ENCODE assay signal across 8 cellular contexts in the genomic region with DNA sequence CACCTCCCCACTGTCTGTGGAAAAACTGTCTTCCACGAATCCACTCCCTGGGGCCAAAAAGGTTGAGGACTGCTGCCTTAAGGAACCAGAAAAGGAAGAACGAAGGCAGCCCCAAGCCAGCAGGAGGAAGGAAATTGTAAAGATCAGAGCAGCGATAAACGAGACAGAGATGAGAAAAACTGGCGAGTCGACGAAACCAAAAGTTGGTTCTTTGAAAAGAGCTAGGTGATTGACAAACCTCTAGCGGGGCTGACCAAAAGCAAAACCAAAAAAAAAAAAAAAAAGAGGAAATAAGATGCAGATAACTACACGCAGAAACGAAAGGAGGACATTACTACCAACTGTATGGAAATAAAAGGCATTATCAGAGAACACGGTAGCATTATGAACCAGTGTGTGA.
DNase-seq lines count a peak whose midpoint lies in the region; ATAC-seq and TF ChIP-seq lines count a peak whose summit lies in the region.

No MANE protein-coding gene starts in this region.

- no peaks in the 10 kb centered on the region for H3K9me3 Mint-ChIP-seq in activated CD4-positive, alpha-beta memory T cell treated with anti-CD3 and anti-CD28 coated beads for 36 hours
- H3K9me3 Mint-ChIP-seq in stimulated activated naive CD8-positive, alpha-beta T cell treated with anti-CD3 and anti-CD28 coated beads, Interleukin-15, amount 100 ng/mL, for 72 hours, result no peaks in the 10 kb centered on the region

- H2AFZ ChIP-seq in KMS-11 (ENCODE audit: low read depth), result peak overlapping the region; percentile 45; the same call in 1 of the 2 replicates

- no peaks in the 10 kb centered on the region for H3K27me3 Mint-ChIP-seq in activated CD4-positive, alpha-beta memory T cell treated with anti-CD3 and anti-CD28 coated beads for 36 hours
- no peaks in the 10 kb centered on the region for H3K27me3 Mint-ChIP-seq in stimulated activated naive CD8-positive, alpha-beta T cell treated with anti-CD3 and anti-CD28 coated beads, Interleukin-15, amount 100 ng/mL, for 72 hours

- H3K4me1 Mint-ChIP-seq in activated CD4-positive, alpha-beta memory T cell treated with anti-CD3 and anti-CD28 coated beads for 36 hours (ENCODE audit: low read depth), result peaks cover 19% of the 10 kb centered on the region
- H3K4me1 Mint-ChIP-seq in stimulated activated naive CD8-positive, alpha-beta T cell treated with anti-CD3 and anti-CD28 coated beads, Interleukin-15, amount 100 ng/mL, for 72 hours, result peaks cover 77% of the 10 kb centered on the region

- H3K4me2 ChIP-seq in KMS-11, result peak overlapping the region; percentile 91

- BruUV-seq in A673 (replicated peaks; lab: Mats Ljungman, UMichigan), result no TSS peak

- TF ChIP-seq CTCF in A673 (conservative IDR thresholded peaks at IDR 0.05; ENCODE audit: low read depth, low read length), result no peak
- TF ChIP-seq CTCF in KMS-11 (conservative IDR thresholded peaks at IDR 0.05; ENCODE audit: low read depth, low read length), result no peak

- peaks cover 1% of the 10 kb centered on the region for H3K36me3 Mint-ChIP-seq in activated CD4-positive, alpha-beta memory T cell treated with anti-CD3 and anti-CD28 coated beads for 36 hours

- DNase-seq in A673 (ENCODE audit: low spot score) (peak; percentile 91), GM19240 (ENCODE audit: insufficient read length, low spot score) (peak; percentile 87), left colon (no peak), NCI-H187 (lab: John Stamatoyannopoulos, UW) (no peak)
- peak; percentile 69 for DNase-seq in activated CD4-positive, alpha-beta memory T cell treated with anti-CD3 and anti-CD28 coated beads for 36 hours
- peak; percentile 46 to 68 for DNase-seq in stimulated activated naive CD8-positive, alpha-beta T cell treated with anti-CD3 and anti-CD28 coated beads, Interleukin-15, amount 100 ng/mL, for 72 hours

- peaks cover 7% of the 10 kb centered on the region for H3K4me1 ChIP-seq in A673 (ENCODE audit: insufficient read depth, low read length, poor library complexity, severe bottlenecking)
- H3K4me1 ChIP-seq in KMS-11 (ENCODE audit: low read depth, poor library complexity, severe bottlenecking), result peaks cover 18% of the 10 kb centered on the region

- peak overlapping the region; percentile 28 for H3K4me3 ChIP-seq in A673 (ENCODE audit: low read depth, low read length, poor library complexity, severe bottlenecking)
- no peak overlapping the region for H3K4me3 ChIP-seq in KMS-11 (IDR thresholded peaks at IDR 0.05; ENCODE audit: insufficient read depth, low read depth, low read length)

- no peaks in the 10 kb centered on the region for H4K20me1 ChIP-seq in KMS-11 (ENCODE audit: insufficient read depth)

- H3K79me2 ChIP-seq in KMS-11 (ENCODE audit: insufficient read depth, low read depth), result no peaks in the 10 kb centered on the region

- H3K9me3 ChIP-seq in A673 (ENCODE audit: low read depth, low read length, poor library complexity, severe bottlenecking), result no peaks in the 10 kb centered on the region

- H3K36me3 ChIP-seq in A673 (ENCODE audit: insufficient read depth, low read length, poor library complexity, severe bottlenecking) (no peaks in the 10 kb centered on the region), KMS-11 (ENCODE audit: insufficient read depth) (no peaks in the 10 kb centered on the region)

- H3K27ac ChIP-seq in A673 (ENCODE audit: low read depth, low read length, poor library complexity, severe bottlenecking) (peak overlapping the region; percentile 72), KMS-11 (peak overlapping the region; percentile 71)

- H3K27ac Mint-ChIP-seq in activated CD4-positive, alpha-beta memory T cell treated with anti-CD3 and anti-CD28 coated beads for 36 hours, result peak overlapping the region; percentile 72
- H3K27ac Mint-ChIP-seq in stimulated activated naive CD8-positive, alpha-beta T cell treated with anti-CD3 and anti-CD28 coated beads, Interleukin-15, amount 100 ng/mL, for 72 hours, result peak overlapping the region; percentile 43 to 74

- CTCF ChIA-PET in A673 (lab: Charles Lee), result interaction anchor here (0.6 to 0.8 kb wide), 4 partner anchors 11 to 58 kb away, joined by 4 to 10 read pairs (median 8); no protein-coding TSS in a partner anchor
- CTCF ChIA-PET in activated CD4-positive, alpha-beta memory T cell treated with anti-CD3 and anti-CD28 coated beads for 36 hours (lab: Charles Lee), result interaction anchor here (0.7 to 1.2 kb wide), 7 partner anchors 9 to 397 kb away, joined by 3 to 9 read pairs (median 4); partner anchors contain the start of gene GADD45B

- peak; percentile 46 for ATAC-seq in left colon
- peak; percentile 93 for ATAC-seq in stimulated activated naive CD8-positive, alpha-beta T cell treated with anti-CD3 and anti-CD28 coated beads, Interleukin-15, amount 100 ng/mL, for 72 hours
- ATAC-seq in HG03095 (IDR thresholded peaks at IDR 0.05; ENCODE audit: unreplicated experiment), result no peak

- intact Hi-C loops in A673 (cut with micrococcal nuclease; ENCODE audit: unreplicated experiment), result no loop called here
- intact Hi-C loops in activated CD4-positive, alpha-beta memory T cell treated with anti-CD3 and anti-CD28 coated beads for 36 hours (cut with micrococcal nuclease), result loop anchor here (1.0 to 2.0 kb wide), 5 partner anchors 9 to 76 kb away; partner anchors contain the start of gene GADD45B
- intact Hi-C loops in left colon (cut with DNase I, micrococcal nuclease), result no loop called here

- peak overlapping the region; percentile 23; the same call in 1 of the 2 replicates for H3K9ac ChIP-seq in KMS-11

- H3K4me3 Mint-ChIP-seq in activated CD4-positive, alpha-beta memory T cell treated with anti-CD3 and anti-CD28 coated beads for 36 hours, result peak overlapping the region; percentile 59
- peak overlapping the region; percentile 68 to 83 for H3K4me3 Mint-ChIP-seq in stimulated activated naive CD8-positive, alpha-beta T cell treated with anti-CD3 and anti-CD28 coated beads, Interleukin-15, amount 100 ng/mL, for 72 hours

- POLR2A ChIA-PET in A673 (lab: Charles Lee; ENCODE audit: low non-redundant PET), result interaction anchor here (0.6 to 1.0 kb wide), 3 partner anchors 76 to 1918 kb away, joined by 3 to 6 read pairs (median 4); partner anchors contain the start of gene GADD45B
- POLR2A ChIA-PET in activated CD4-positive, alpha-beta memory T cell treated with anti-CD3 and anti-CD28 coated beads for 36 hours (lab: Charles Lee), result interaction anchor here (0.6 to 3.0 kb wide), 10 partner anchors 9 to 264 kb away, joined by 3 to 39 read pairs (median 5); partner anchors contain the start of gene GADD45B

- H3K27me3 ChIP-seq in A673 (replicated peaks; ENCODE audit: insufficient read depth, low read depth, low read length, poor library complexity), result no peaks in the 10 kb centered on the region
- no peaks in the 10 kb centered on the region for H3K27me3 ChIP-seq in KMS-11 (ENCODE audit: insufficient read depth, low read depth)

Comparison
In these comparisons a context has a peak if more than half of its experiments do, and no peak if none do; other contexts are left out.
1. DNase-seq: peak in A673 (single experiment), GM19240 (single experiment), activated CD4-positive, alpha-beta memory T cell treated with anti-CD3 and anti-CD28 coated beads for 36 hours (single experiment) and stimulated activated naive CD8-positive, alpha-beta T cell treated with anti-CD3 and anti-CD28 coated beads, Interleukin-15, amount 100 ng/mL, for 72 hours (2 of 2); none in left colon (0 of 2) and NCI-H187 (0 of 2).